ENCODE assay signal across 17 cellular contexts in the genomic region with DNA sequence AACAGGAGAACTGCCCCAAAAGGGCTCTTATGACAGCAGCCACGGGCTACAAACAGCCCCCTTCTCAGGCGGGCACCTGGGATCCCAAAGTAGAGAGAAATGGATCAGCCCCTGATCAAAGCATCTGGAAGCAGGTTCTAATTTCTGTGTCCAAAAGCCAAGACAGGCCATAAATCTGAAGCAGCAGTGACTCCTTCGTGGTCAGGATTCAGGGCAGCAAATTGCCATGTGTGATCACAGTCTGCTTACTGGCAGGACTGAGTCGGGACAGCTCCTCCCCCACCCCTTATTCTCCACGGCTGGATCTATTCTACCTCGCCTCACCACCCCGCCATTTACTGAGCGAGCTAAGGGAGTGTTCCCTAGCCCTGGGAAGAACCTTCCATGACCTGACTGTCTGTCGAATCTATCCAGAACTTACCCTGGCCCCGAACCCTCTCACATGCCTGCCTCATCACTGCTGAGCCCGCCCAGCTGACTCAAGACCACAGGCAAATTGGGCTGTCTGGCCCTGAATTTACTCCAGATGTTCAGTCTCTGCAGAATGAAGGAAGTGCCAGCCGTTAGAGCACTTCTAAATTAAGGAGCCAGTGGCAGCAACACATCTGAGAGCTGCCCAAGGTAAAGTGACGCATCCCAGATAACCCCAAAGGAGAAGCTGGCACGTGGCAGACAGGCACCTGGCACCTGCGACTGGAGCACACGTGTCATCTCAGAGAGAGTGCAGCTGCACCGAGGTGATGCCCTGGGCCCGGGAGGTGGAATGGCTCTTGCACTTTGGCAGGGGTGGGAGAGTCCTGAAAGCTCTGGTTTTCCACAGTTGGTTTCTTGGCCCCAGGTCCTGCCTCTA. TPM values are rescaled to one million over a fixed set of nuclear protein-coding genes. Genes with fewer than 3 reads are reported as not detected.
A peak's percentile ranks its signal among the peaks of the same experiment; 100 is the strongest.
DNase-seq lines count a peak whose midpoint lies in the region; ATAC-seq and TF ChIP-seq lines count a peak whose summit lies in the region.
"Had no signal": no experiment of that assay in that cellular context is flagged by ENCODE, and none has a peak within 500 bp of the region (broad histone marks: within the 10 kb centered on the region; RNA-seq: fewer than 3 reads in every experiment).

No MANE protein-coding gene starts in this region.

- H3K4me3 ChIP-seq in left ventricle myocardium inferior: no peak overlapping the region
- H3K4me3 ChIP-seq: colonic mucosa, testis had no signal

- H3K4me1 Mint-ChIP-seq in activated CD4-positive, alpha-beta T cell treated with anti-CD3 and anti-CD28 coated beads, Interleukin-2, amount 10 ng/mL, durations not matched to agents 24 days and 14 days: no peaks in the 10 kb centered on the region

- peaks cover 35% of the 10 kb centered on the region for H3K27me3 Mint-ChIP-seq in activated CD4-positive, alpha-beta T cell treated with anti-CD3 and anti-CD28 coated beads, Interleukin-2, amount 10 ng/mL, durations not matched to agents 24 days and 14 days

- H3K27ac ChIP-seq in left ventricle myocardium inferior (replicated peaks): no peak overlapping the region
- H3K27ac ChIP-seq: colonic mucosa, testis had no signal

- intact Hi-C loops in left ventricle myocardium superior (cut with micrococcal nuclease) (no loop called here), left ventricle myocardium inferior (cut with micrococcal nuclease) (no loop called here)
- intact Hi-C loops in activated CD4-positive, alpha-beta T cell treated with anti-CD3 and anti-CD28 coated beads, Interleukin-2, amount 10 ng/mL, durations not matched to agents 24 days and 14 days (cut with micrococcal nuclease): no loop called here

- H3K9me3 ChIP-seq in left ventricle myocardium inferior (replicated peaks): no peaks in the 10 kb centered on the region
- H3K9me3 ChIP-seq: colonic mucosa, testis had no signal

- no peak overlapping the region for H3K4me3 Mint-ChIP-seq in activated CD4-positive, alpha-beta T cell treated with anti-CD3 and anti-CD28 coated beads, Interleukin-2, amount 10 ng/mL, durations not matched to agents 24 days and 14 days
- H3K4me3 Mint-ChIP-seq: activated T-cell treated with anti-CD3 and anti-CD28 coated beads, Interleukin-2, amount 50 U/mL, for 24 hours; T-helper 2 cell treated with Interferon-gamma antibody and Interleukin-4, amounts not matched to agents 5 μg/mL and 100 μg/mL, for 36 hours had no signal

- no peak for ATAC-seq in left ventricle myocardium superior
- ATAC-seq in HG02981 (IDR thresholded peaks at IDR 0.05; ENCODE audit: unreplicated experiment): no peak
- ATAC-seq in GM18520 (IDR thresholded peaks at IDR 0.05; ENCODE audit: unreplicated experiment): no peak

- H3K4me1 ChIP-seq in left ventricle myocardium inferior: peaks cover 17% of the 10 kb centered on the region
- H3K4me1 ChIP-seq: colonic mucosa, testis had no signal

- DNase-seq in left ventricle myocardium superior (peak; percentile 9), left ventricle myocardium inferior (no peak), RPMI7951 (ENCODE audit: low read depth) (peak; percentile 94), fibroblast of the conjunctiva (ENCODE audit: low read depth) (peak; percentile 34), NCI-H748 (lab: John Stamatoyannopoulos, UW; ENCODE audit: unreplicated experiment) (no peak)
- no peak for DNase-seq in activated CD4-positive, alpha-beta T cell treated with anti-CD3 and anti-CD28 coated beads, Interleukin-2, amount 10 ng/mL, durations not matched to agents 24 days and 14 days
- DNase-seq: activated CD4-positive, alpha-beta T cell treated with anti-CD3 and anti-CD28 coated beads for 48 hours; activated T-cell treated with anti-CD3 and anti-CD28 coated beads, Interleukin-2, amount 50 U/mL, for 24 hours; AML-193; colonic mucosa; erythroblast; NCI-H187; NCI-H774; testis had no signal

- no peak for TF ChIP-seq CTCF in left ventricle myocardium inferior (IDR thresholded peaks at IDR 0.05; ENCODE audit: borderline replicate concordance)

- H3K9me3 Mint-ChIP-seq in activated CD4-positive, alpha-beta T cell treated with anti-CD3 and anti-CD28 coated beads, Interleukin-2, amount 10 ng/mL, durations not matched to agents 24 days and 14 days: no peaks in the 10 kb centered on the region
- H3K9me3 Mint-ChIP-seq: activated T-cell treated with anti-CD3 and anti-CD28 coated beads, Interleukin-2, amount 50 U/mL, for 24 hours; T-helper 2 cell treated with Interferon-gamma antibody and Interleukin-4, amounts not matched to agents 5 μg/mL and 100 μg/mL, for 36 hours had no signal

- H3K36me3 Mint-ChIP-seq in activated CD4-positive, alpha-beta T cell treated with anti-CD3 and anti-CD28 coated beads, Interleukin-2, amount 10 ng/mL, durations not matched to agents 24 days and 14 days (ENCODE audit: low read depth): no peaks in the 10 kb centered on the region

- peaks cover 54% of the 10 kb centered on the region for H3K27me3 ChIP-seq in left ventricle myocardium inferior (ENCODE audit: low read depth)
- H3K27me3 ChIP-seq: colonic mucosa, testis had no signal

- no peaks in the 10 kb centered on the region for H3K36me3 ChIP-seq in left ventricle myocardium inferior
- H3K36me3 ChIP-seq: colonic mucosa had no signal

- no peak overlapping the region for H3K27ac Mint-ChIP-seq in activated CD4-positive, alpha-beta T cell treated with anti-CD3 and anti-CD28 coated beads, Interleukin-2, amount 10 ng/mL, durations not matched to agents 24 days and 14 days
- H3K27ac Mint-ChIP-seq: activated T-cell treated with anti-CD3 and anti-CD28 coated beads, Interleukin-2, amount 50 U/mL, for 24 hours; T-helper 2 cell treated with Interferon-gamma antibody and Interleukin-4, amounts not matched to agents 5 μg/mL and 100 μg/mL, for 36 hours had no signal

RNA-seq across cellular contexts. Expression of a gene that starts 1.3 kb away (rescaled TPM):
- total RNA-seq in left ventricle myocardium superior: 0.42 TPM
- 0.14 TPM for total RNA-seq in left ventricle myocardium inferior
- 93.4 and 95.0 TPM in 2 replicates for total RNA-seq in RPMI7951 (2014; rRNA removed; shearing (Covaris generic))
- not detected in 2 replicates for total RNA-seq in activated CD4-positive, alpha-beta T cell treated with anti-CD3 and anti-CD28 coated beads, Interleukin-2, amount 10 ng/mL, durations not matched to agents 24 days and 14 days

RNA-seq across cellular contexts. Expression of a gene that starts 17.1 kb away (rescaled TPM):
- 0.40 TPM for total RNA-seq in left ventricle myocardium superior
- total RNA-seq in left ventricle myocardium inferior: 2.4 TPM
- 0.10 TPM in 1 of 2 replicates, not detected in the other for total RNA-seq in RPMI7951 (2014; rRNA removed; shearing (Covaris generic))
- not detected in 2 replicates for total RNA-seq in activated CD4-positive, alpha-beta T cell treated with anti-CD3 and anti-CD28 coated beads, Interleukin-2, amount 10 ng/mL, durations not matched to agents 24 days and 14 days

RNA-seq across cellular contexts. Expression of a gene that starts 30.8 kb away (rescaled TPM):
- total RNA-seq in left ventricle myocardium superior (not detected), left ventricle myocardium inferior (not detected)
- not detected in 2 replicates for total RNA-seq in RPMI7951 (2014; rRNA removed; shearing (Covaris generic))
- 0.12 and 0.26 TPM in 2 replicates for total RNA-seq in activated CD4-positive, alpha-beta T cell treated with anti-CD3 and anti-CD28 coated beads, Interleukin-2, amount 10 ng/mL, durations not matched to agents 24 days and 14 days

Comparison
In these comparisons a context has a peak if more than half of its experiments do, and no peak if none do; other contexts are left out.
1. DNase-seq: peak in left ventricle myocardium superior (single experiment), RPMI7951 (single experiment) and fibroblast of the conjunctiva (single experiment); none in left ventricle myocardium inferior (single experiment), activated CD4-positive, alpha-beta T cell treated with anti-CD3 and anti-CD28 coated beads, Interleukin-2, amount 10 ng/mL, durations not matched to agents 24 days and 14 days (single experiment) and NCI-H748 (single experiment).
2. RNA of a gene that starts 1.3 kb away (total RNA-seq): 93.4 to 95.0 TPM in RPMI7951; 0.42 TPM in left ventricle myocardium superior (single experiment), 0.14 TPM in left ventricle myocardium inferior (single experiment) and not detected in activated CD4-positive, alpha-beta T cell treated with anti-CD3 and anti-CD28 coated beads, Interleukin-2, amount 10 ng/mL, durations not matched to agents 24 days and 14 days; every median in the first group is over 10 times any median in the second.